In the genomic region with DNA sequence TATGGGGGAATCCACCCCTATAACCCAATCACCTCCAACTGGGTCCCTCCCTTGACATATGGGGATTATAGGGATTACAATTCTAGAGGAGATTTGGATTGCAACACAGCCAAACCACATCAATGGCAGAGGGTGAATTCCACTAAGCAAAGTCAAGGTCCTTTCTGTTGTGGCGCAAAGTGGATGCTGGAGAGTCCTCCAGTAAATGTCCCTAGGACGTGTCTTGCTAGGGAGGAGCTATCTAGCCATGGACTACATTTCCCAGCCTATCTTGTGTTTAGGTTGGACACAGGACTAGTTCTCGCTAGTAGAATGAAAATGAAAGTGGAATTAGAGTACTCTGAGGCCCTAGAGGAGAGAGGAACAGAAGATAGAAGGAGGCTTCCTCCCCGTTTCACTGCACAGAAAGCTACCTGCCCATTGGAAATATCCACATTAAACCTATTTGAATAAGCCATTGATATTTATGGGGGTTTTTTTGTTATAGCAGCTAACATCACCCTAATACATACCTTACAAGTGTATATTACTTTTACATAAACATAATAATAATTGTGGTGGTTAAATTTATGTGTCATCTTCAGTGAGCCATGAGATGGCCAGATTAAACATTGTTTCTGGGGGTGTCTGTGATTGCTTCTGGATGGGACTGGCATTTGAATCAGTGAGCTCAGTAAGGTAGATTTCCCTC, we compare ENCODE assay signal across 1 cellular context.
A peak's percentile ranks its signal among the peaks of the same experiment; 100 is the strongest.
TF ChIP-seq lines count a peak whose summit lies in the region.

No MANE protein-coding gene starts in this region.

TF ChIP-seq in HepG2, 621 proteins besides CTCF, POLR2A, EP300 and RAD21 (continued from another document and continues in another):
- TF ChIP-seq PAXIP1 (CRISPR knock-in tag; conservative IDR thresholded peaks at IDR 0.05) (0 out of 2 replicates have a peak, but pooled peaks have one; percentile 19), ZNF563 (CRISPR knock-in tag; IDR thresholded peaks at IDR 0.05) (no peak), NPAS2 (CRISPR knock-in tag; IDR thresholded peaks at IDR 0.05; ENCODE audit: borderline replicate concordance) (no peak), TBL1XR1 (IDR thresholded peaks at IDR 0.05; ENCODE audit: borderline replicate concordance, low read length, partially characterized antibody) (peak; percentile 71), PCBP1 (IDR thresholded peaks at IDR 0.05; ENCODE audit: borderline replicate concordance, low read depth, low read length) (no peak), MED8 (CRISPR knock-in tag; IDR thresholded peaks at IDR 0.05; ENCODE audit: insufficient replicate concordance) (no peak), CREB3 (CRISPR knock-in tag; IDR thresholded peaks at IDR 0.05) (no peak), PITX1 (CRISPR knock-in tag; IDR thresholded peaks at IDR 0.05) (no peak), TAF1 (CRISPR knock-in tag; IDR thresholded peaks at IDR 0.05) (no peak), MEIS2 (CRISPR knock-in tag; IDR thresholded peaks at IDR 0.05) (no peak), ZNF326 (CRISPR knock-in tag; IDR thresholded peaks at IDR 0.05; ENCODE audit: borderline replicate concordance) (no peak), ZNF83 (CRISPR knock-in tag; IDR thresholded peaks at IDR 0.05; ENCODE audit: borderline replicate concordance) (no peak), NR2F2 (IDR thresholded peaks at IDR 0.05; ENCODE audit: borderline replicate concordance, low read depth) (peak; percentile 79), POLR2AphosphoS2 (IDR thresholded peaks at IDR 0.05; ENCODE audit: low read depth, low read length) (no peak), RFXAP (CRISPR knock-in tag; IDR thresholded peaks at IDR 0.05; ENCODE audit: borderline replicate concordance) (no peak), RBM39 (IDR thresholded peaks at IDR 0.05; ENCODE audit: low read depth, low read length, poor library complexity, severe bottlenecking) (no peak), SOX13 (IDR thresholded peaks at IDR 0.05) (no peak), SOX13 (CRISPR knock-in tag; conservative IDR thresholded peaks at IDR 0.05 in 1 of 2, IDR thresholded peaks at IDR 0.05 in 1 of 2) (peak in 1 of 2 experiments; percentile 74; a peak in 2 of 4 replicates), ZNF598 (CRISPR knock-in tag; IDR thresholded peaks at IDR 0.05; ENCODE audit: borderline replicate concordance) (no peak), SP140L (CRISPR knock-in tag; IDR thresholded peaks at IDR 0.05; ENCODE audit: borderline replicate concordance) (no peak), NFIB (CRISPR knock-in tag; IDR thresholded peaks at IDR 0.05; ENCODE audit: borderline replicate concordance) (no peak), SIX4 (CRISPR knock-in tag; IDR thresholded peaks at IDR 0.05) (no peak), SOX6 (IDR thresholded peaks at IDR 0.05) (no peak), SOX6 (CRISPR knock-in tag; IDR thresholded peaks at IDR 0.05) (peak; percentile 58), ZNF891 (CRISPR knock-in tag; IDR thresholded peaks at IDR 0.05) (no peak), MNT (IDR thresholded peaks at IDR 0.05) (no peak), ZNF260 (CRISPR knock-in tag; IDR thresholded peaks at IDR 0.05; ENCODE audit: borderline replicate concordance, low read depth) (no peak), ZBTB42 (CRISPR knock-in tag; IDR thresholded peaks at IDR 0.05) (no peak), ZSCAN25 (CRISPR knock-in tag; IDR thresholded peaks at IDR 0.05) (no peak), FOXM1 (CRISPR knock-in tag; IDR thresholded peaks at IDR 0.05) (no peak), SCMH1 (CRISPR knock-in tag; IDR thresholded peaks at IDR 0.05; ENCODE audit: borderline replicate concordance) (no peak), ATM (IDR thresholded peaks at IDR 0.05; ENCODE audit: borderline replicate concordance) (no peak), ZNF616 (CRISPR knock-in tag; IDR thresholded peaks at IDR 0.05; ENCODE audit: low read depth) (no peak), ZNF33A (CRISPR knock-in tag; IDR thresholded peaks at IDR 0.05; ENCODE audit: borderline replicate concordance) (no peak), CREM (IDR thresholded peaks at IDR 0.05) (no peak; the same call in 1 of the 2 replicates), CREM (CRISPR knock-in tag; IDR thresholded peaks at IDR 0.05) (no peak), PTBP1 (IDR thresholded peaks at IDR 0.05; ENCODE audit: low read depth, low read length, poor library complexity, severe bottlenecking) (no peak), KLF13 (CRISPR knock-in tag; IDR thresholded peaks at IDR 0.05) (no peak), THYN1 (CRISPR knock-in tag; IDR thresholded peaks at IDR 0.05; ENCODE audit: borderline replicate concordance, low read depth) (no peak), MIXL1 (CRISPR knock-in tag; IDR thresholded peaks at IDR 0.05) (no peak), RCOR2 (CRISPR knock-in tag; IDR thresholded peaks at IDR 0.05) (no peak), TFDP2 (CRISPR knock-in tag; IDR thresholded peaks at IDR 0.05) (no peak), ZNF614 (CRISPR knock-in tag; IDR thresholded peaks at IDR 0.05; ENCODE audit: borderline replicate concordance) (no peak), GTF2F1 (IDR thresholded peaks at IDR 0.05; ENCODE audit: low read length) (no peak)
- TF ChIP-seq, protein P1, sequence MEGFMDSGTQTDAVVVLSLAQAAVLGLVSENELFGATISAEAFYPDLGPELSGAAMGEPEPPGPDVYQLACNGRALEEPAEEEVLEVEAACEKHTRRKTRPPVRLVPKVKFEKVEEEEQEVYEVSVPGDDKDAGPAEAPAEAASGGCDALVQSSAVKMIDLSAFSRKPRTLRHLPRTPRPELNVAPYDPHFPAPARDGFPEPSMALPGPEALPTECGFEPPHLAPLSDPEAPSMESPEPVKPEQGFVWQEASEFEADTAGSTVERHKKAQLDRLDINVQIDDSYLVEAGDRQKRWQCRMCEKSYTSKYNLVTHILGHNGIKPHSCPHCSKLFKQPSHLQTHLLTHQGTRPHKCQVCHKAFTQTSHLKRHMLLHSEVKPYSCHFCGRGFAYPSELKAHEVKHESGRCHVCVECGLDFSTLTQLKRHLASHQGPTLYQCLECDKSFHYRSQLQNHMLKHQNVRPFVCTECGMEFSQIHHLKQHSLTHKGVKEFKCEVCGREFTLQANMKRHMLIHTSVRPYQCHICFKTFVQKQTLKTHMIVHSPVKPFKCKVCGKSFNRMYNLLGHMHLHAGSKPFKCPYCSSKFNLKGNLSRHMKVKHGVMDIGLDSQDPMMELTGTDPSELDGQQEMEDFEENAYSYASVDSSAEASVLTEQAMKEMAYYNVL (CRISPR knock-in tag; IDR thresholded peaks at IDR 0.05; ENCODE audit: borderline replicate concordance), result no peak
- TF ChIP-seq, protein P2, sequence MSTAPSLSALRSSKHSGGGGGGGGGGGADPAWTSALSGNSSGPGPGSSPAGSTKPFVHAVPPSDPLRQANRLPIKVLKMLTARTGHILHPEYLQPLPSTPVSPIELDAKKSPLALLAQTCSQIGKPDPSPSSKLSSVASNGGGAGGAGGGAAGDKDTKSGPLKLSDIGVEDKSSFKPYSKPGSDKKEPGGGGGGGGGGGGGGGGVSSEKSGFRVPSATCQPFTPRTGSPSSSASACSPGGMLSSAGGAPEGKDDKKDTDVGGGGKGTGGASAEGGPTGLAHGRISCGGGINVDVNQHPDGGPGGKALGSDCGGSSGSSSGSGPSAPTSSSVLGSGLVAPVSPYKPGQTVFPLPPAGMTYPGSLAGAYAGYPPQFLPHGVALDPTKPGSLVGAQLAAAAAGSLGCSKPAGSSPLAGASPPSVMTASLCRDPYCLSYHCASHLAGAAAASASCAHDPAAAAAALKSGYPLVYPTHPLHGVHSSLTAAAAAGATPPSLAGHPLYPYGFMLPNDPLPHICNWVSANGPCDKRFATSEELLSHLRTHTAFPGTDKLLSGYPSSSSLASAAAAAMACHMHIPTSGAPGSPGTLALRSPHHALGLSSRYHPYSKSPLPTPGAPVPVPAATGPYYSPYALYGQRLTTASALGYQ (CRISPR knock-in tag; IDR thresholded peaks at IDR 0.05), result no peak
- TF ChIP-seq, protein P3, sequence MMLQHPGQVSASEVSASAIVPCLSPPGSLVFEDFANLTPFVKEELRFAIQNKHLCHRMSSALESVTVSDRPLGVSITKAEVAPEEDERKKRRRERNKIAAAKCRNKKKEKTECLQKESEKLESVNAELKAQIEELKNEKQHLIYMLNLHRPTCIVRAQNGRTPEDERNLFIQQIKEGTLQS (CRISPR knock-in tag; IDR thresholded peaks at IDR 0.05), result no peak
- TF ChIP-seq, protein P4, sequence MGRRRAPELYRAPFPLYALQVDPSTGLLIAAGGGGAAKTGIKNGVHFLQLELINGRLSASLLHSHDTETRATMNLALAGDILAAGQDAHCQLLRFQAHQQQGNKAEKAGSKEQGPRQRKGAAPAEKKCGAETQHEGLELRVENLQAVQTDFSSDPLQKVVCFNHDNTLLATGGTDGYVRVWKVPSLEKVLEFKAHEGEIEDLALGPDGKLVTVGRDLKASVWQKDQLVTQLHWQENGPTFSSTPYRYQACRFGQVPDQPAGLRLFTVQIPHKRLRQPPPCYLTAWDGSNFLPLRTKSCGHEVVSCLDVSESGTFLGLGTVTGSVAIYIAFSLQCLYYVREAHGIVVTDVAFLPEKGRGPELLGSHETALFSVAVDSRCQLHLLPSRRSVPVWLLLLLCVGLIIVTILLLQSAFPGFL (CRISPR knock-in tag; IDR thresholded peaks at IDR 0.05), result no peak
- TF ChIP-seq, protein P5, sequence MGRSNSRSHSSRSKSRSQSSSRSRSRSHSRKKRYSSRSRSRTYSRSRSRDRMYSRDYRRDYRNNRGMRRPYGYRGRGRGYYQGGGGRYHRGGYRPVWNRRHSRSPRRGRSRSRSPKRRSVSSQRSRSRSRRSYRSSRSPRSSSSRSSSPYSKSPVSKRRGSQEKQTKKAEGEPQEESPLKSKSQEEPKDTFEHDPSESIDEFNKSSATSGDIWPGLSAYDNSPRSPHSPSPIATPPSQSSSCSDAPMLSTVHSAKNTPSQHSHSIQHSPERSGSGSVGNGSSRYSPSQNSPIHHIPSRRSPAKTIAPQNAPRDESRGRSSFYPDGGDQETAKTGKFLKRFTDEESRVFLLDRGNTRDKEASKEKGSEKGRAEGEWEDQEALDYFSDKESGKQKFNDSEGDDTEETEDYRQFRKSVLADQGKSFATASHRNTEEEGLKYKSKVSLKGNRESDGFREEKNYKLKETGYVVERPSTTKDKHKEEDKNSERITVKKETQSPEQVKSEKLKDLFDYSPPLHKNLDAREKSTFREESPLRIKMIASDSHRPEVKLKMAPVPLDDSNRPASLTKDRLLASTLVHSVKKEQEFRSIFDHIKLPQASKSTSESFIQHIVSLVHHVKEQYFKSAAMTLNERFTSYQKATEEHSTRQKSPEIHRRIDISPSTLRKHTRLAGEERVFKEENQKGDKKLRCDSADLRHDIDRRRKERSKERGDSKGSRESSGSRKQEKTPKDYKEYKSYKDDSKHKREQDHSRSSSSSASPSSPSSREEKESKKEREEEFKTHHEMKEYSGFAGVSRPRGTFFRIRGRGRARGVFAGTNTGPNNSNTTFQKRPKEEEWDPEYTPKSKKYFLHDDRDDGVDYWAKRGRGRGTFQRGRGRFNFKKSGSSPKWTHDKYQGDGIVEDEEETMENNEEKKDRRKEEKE (IDR thresholded peaks at IDR 0.05), result no peak
